Comparison of ENCODE assay signal across 8 cellular contexts in genomic region chr7:100694196-100694745, GRCh38. TPM values are rescaled to one million over a fixed set of nuclear protein-coding genes. Genes with fewer than 3 reads are reported as not detected.
A peak's percentile ranks its signal among the peaks of the same experiment; 100 is the strongest.
DNase-seq lines count a peak whose midpoint lies in the region; TF ChIP-seq lines count a peak whose summit lies in the region.

TSS of gene GIGYF1 (minus strand) at chr7:100694250. CDS start at chr7:100688238, 6,012 bp downstream.

- H3K36me3 ChIP-seq in colonic mucosa = no peaks in the 10 kb centered on the region

- POLR2A ChIA-PET in HEK293T (lab: Yijun Ruan, JAX) = interaction anchor here (0.6 to 6.5 kb wide), 6 partner anchors 9 to 158 kb away, joined by 3 to 61 read pairs (median 4); partner anchors contain the start of genes FBXO24, POP7 and SLC12A9

- H3K9me3 ChIP-seq in colonic mucosa = no peaks in the 10 kb centered on the region

- H3K27me3 ChIP-seq in colonic mucosa (no peaks in the 10 kb centered on the region), layer of hippocampus (ENCODE audit: control insufficient read depth, insufficient read depth, low read length) (no peaks in the 10 kb centered on the region)

- TF ChIP-seq CTCF in colonic mucosa (IDR thresholded peaks at IDR 0.05) = no peak

- peak within 1 kb of the TSS; percentile 87 for H3K4me3 ChIP-seq in colonic mucosa

- CTCF ChIA-PET in HEK293T (lab: Yijun Ruan, JAX) = interaction anchor here (0.5 kb wide), 1 partner anchor 32 kb away, joined by 3 read pairs; no protein-coding TSS in a partner anchor

- peak within 1 kb of the TSS; percentile 78 to 91 for H3K9ac ChIP-seq in colonic mucosa (ENCODE audit: low read depth in 2 of 2, low read length in 2 of 2)

- in situ Hi-C loops in G401 (cut with HindIII; ENCODE audit: low sequenced_read_pairs) = no loop called here

- intact Hi-C loops in colonic mucosa (cut with DNase I) = loop anchor here (5.0 kb wide), 1 partner anchor 227 kb away; no protein-coding TSS in a partner anchor

- H3K27ac ChIP-seq in colonic mucosa (peak within 1 kb of the TSS; percentile 62), layer of hippocampus (ENCODE audit: low read depth, low read length) (peak within 1 kb of the TSS; percentile 73)

- peak; percentile 60 for DNase-seq in G401 (ENCODE audit: low spot score)
- peak; percentile 82 for DNase-seq in HEK293T (ENCODE audit: extremely low spot score)
- peak; percentile 78 for DNase-seq in NCI-H2196 (lab: John Stamatoyannopoulos, UW; ENCODE audit: unreplicated experiment)
- DNase-seq in activated CD4-positive, alpha-beta T cell treated with anti-CD3 and anti-CD28 coated beads for 1 hour = peak; percentile 58
- DNase-seq in colonic mucosa = peak; percentile 72
- peak; percentile 57 to 67 for DNase-seq in stimulated activated CD4-positive, alpha-beta T cell treated with anti-CD3 and anti-CD28 coated beads, Interleukin-1b, Interleukin-23, amount 100 ng/mL, for 4 hours (ENCODE audit: low read depth in 2 of 2)
- no peak for DNase-seq in foreskin melanocyte

- peaks cover 19% of the 10 kb centered on the region for H3K4me1 ChIP-seq in colonic mucosa

TF ChIP-seq in HEK293T, 16 proteins besides CTCF, POLR2A, EP300 and RAD21:
- TF ChIP-seq L3MBTL2 (conservative IDR thresholded peaks at IDR 0.05) = peak; percentile 97
- no peak for TF ChIP-seq BHLHE40 (IDR thresholded peaks at IDR 0.05; ENCODE audit: borderline replicate concordance)
- no peak for TF ChIP-seq FOXA1 (IDR thresholded peaks at IDR 0.05)
- no peak for TF ChIP-seq ELF4 (IDR thresholded peaks at IDR 0.05)

RNA-seq across cellular contexts. Expression of gene GIGYF1, which starts in this region (rescaled TPM):
- 20.6 and 28.1 TPM in 2 replicates for total RNA-seq in G401 (2014; rRNA removed; shearing (Covaris generic))
- 10 to 100 TPM; 20.9 to 33.4 TPM for total RNA-seq in colonic mucosa
